8 cellular contexts compared by ENCODE assay signal in genomic region chr3:75435779-75436376, GRCh38.
DNase-seq lines count a peak whose midpoint lies in the region; ATAC-seq and TF ChIP-seq lines count a peak whose summit lies in the region.
"Not testable (repeated sequence)": the region's sequence is repeated elsewhere in the genome, so short reads cannot be mapped to it uniquely, and the experiment has no call there.

No MANE protein-coding gene starts in this region.

- peak overlapping the region; percentile 88 for H2AFZ ChIP-seq in SK-N-SH (ENCODE audit: low read depth)

- CTCF ChIA-PET in CD4-positive, alpha-beta memory T cell (lab: Charles Lee; ENCODE audit: partially characterized antibody); SK-N-SH (lab: Yijun Ruan, JAX): not testable (repeated sequence)

- H3K9me3 ChIP-seq in CD4-positive, alpha-beta memory T cell (ENCODE audit: control insufficient read depth in 1 of 2, low read length in 2 of 2); SK-N-SH; gastroesophageal sphincter; mucosa of stomach (ENCODE audit: control insufficient read depth, low read length); stomach smooth muscle (ENCODE audit: control insufficient read depth in 2 of 2, low read length in 2 of 2): not testable (repeated sequence)

- peak in 1 of 2 donors; percentile 18 for TF ChIP-seq POLR2A in gastroesophageal sphincter (IDR thresholded peaks at IDR 0.05)

- H3K4me2 ChIP-seq in SK-N-SH, result peak overlapping the region; percentile 89

- H3K36me3 ChIP-seq in CD4-positive, alpha-beta memory T cell (ENCODE audit: insufficient read depth, low read length); H7 (replicated peaks; ENCODE audit: control insufficient read depth, insufficient read depth, low read length); SK-N-SH (replicated peaks in 1 of 2; ENCODE audit: control insufficient read depth in 1 of 2, insufficient read depth in 2 of 2, low read length in 1 of 2); mucosa of stomach (ENCODE audit: control insufficient read depth, insufficient read depth, low read length); stomach smooth muscle (ENCODE audit: control insufficient read depth in 2 of 2, insufficient read depth in 2 of 2, low read length in 2 of 2): not testable (repeated sequence)
- H3K36me3 ChIP-seq in gastroesophageal sphincter, result peaks cover 0 to 15% of the 10 kb centered on the region in 2 donors

- H4K20me1 ChIP-seq in SK-N-SH (ENCODE audit: insufficient read depth), result not testable (repeated sequence)

- peak overlapping the region; percentile 97 to 100 (median 100) for H3K4me3 Mint-ChIP-seq in CD4-positive, alpha-beta memory T cell

- H3K4me3 ChIP-seq in CD4-positive, alpha-beta memory T cell (ENCODE audit: low read length in 2 of 2), result peak overlapping the region; percentile 11 to 63
- H3K4me3 ChIP-seq in H7 (ENCODE audit: insufficient read depth, low read depth, low read length), result peak overlapping the region; percentile 51
- H3K4me3 ChIP-seq in SK-N-SH (ENCODE audit: low read depth in 2 of 2, low read length in 1 of 2), result peak overlapping the region; percentile 61 to 63
- peak overlapping the region; percentile 54 for H3K4me3 ChIP-seq in astrocyte of the cerebellum (ENCODE audit: low read depth, low read length)
- H3K4me3 ChIP-seq in gastroesophageal sphincter, result peak overlapping the region; percentile 88 to 92
- H3K4me3 ChIP-seq in mucosa of stomach (ENCODE audit: low read length), result not testable (repeated sequence)
- peak overlapping the region; percentile 71 to 76 for H3K4me3 ChIP-seq in stomach smooth muscle (ENCODE audit: low read length in 2 of 2)

- TF ChIP-seq RAD21 in SK-N-SH (IDR thresholded peaks at IDR 0.05; ENCODE audit: low read length), result not testable (repeated sequence)

- H3K9me3 Mint-ChIP-seq in CD4-positive, alpha-beta memory T cell, result not testable (repeated sequence)

- peaks cover 10% of the 10 kb centered on the region for H3F3A ChIP-seq in SK-N-SH (replicated peaks; ENCODE audit: insufficient read depth)

- H3K79me2 ChIP-seq in SK-N-SH (ENCODE audit: insufficient read depth), result peaks cover 11% of the 10 kb centered on the region; the same call in 1 of the 2 replicates

- not testable (repeated sequence) for DNase-seq in CD4-positive, alpha-beta memory T cell
- peak; percentile 89 for DNase-seq in H7
- DNase-seq in NCI-H146 treated with DMSO at 0.1 percent for 48 hours (lab: John Stamatoyannopoulos, UW; ENCODE audit: unreplicated experiment), result peak; percentile 50
- DNase-seq in SK-N-SH, result peak; percentile 67
- peak; percentile 32 for DNase-seq in astrocyte of the cerebellum (ENCODE audit: low read depth)

- intact Hi-C loops in CD4-positive, alpha-beta memory T cell (cut with micrococcal nuclease), result not testable (repeated sequence)

- H3K9ac ChIP-seq in SK-N-SH (peak overlapping the region; percentile 67), mucosa of stomach (ENCODE audit: low read length) (peak overlapping the region; percentile 65), stomach smooth muscle (ENCODE audit: low read length in 2 of 2) (peak overlapping the region; percentile 69 to 73)

- POLR2A ChIA-PET in CD4-positive, alpha-beta memory T cell (lab: Charles Lee; ENCODE audit: partially characterized antibody), result interaction anchor here (1.4 to 1.9 kb wide), 2 partner anchors 8 to 350 kb away, joined by 3 to 5 read pairs; partner anchors contain the start of gene ZNF717
- POLR2A ChIA-PET in SK-N-SH (lab: Yijun Ruan, JAX), result not testable (repeated sequence)

- not testable (repeated sequence) for H3K27me3 Mint-ChIP-seq in CD4-positive, alpha-beta memory T cell

- in situ Hi-C loops in astrocyte of the cerebellum (cut with HindIII; ENCODE audit: low sequenced_read_pairs), result not testable (repeated sequence)

- peaks cover 7 to 28% (median 17%) of the 10 kb centered on the region in 4 donors for H3K4me1 Mint-ChIP-seq in CD4-positive, alpha-beta memory T cell

- H3K9me2 ChIP-seq in SK-N-SH, result not testable (repeated sequence)

- H3K4me1 ChIP-seq in CD4-positive, alpha-beta memory T cell (ENCODE audit: insufficient read depth, low read length); SK-N-SH (ENCODE audit: control insufficient read depth in 1 of 2, insufficient read depth in 2 of 2, low read depth in 1 of 2, low read length in 1 of 2); mucosa of stomach (ENCODE audit: control insufficient read depth, insufficient read depth, low read length); stomach smooth muscle (ENCODE audit: control insufficient read depth, insufficient read depth, low read length): not testable (repeated sequence)
- H3K4me1 ChIP-seq in gastroesophageal sphincter, result peaks cover 0 to 27% (median 2%) of the 10 kb centered on the region in 3 donors

- TF ChIP-seq EP300 in SK-N-SH (IDR thresholded peaks at IDR 0.05; ENCODE audit: borderline replicate concordance in 1 of 2, low read depth in 1 of 2, low read length in 1 of 2); gastroesophageal sphincter (IDR thresholded peaks at IDR 0.05): not testable (repeated sequence)

- H3K27ac ChIP-seq in CD4-positive, alpha-beta memory T cell (ENCODE audit: low read depth, low read length), result peak overlapping the region; percentile 80
- H3K27ac ChIP-seq in SK-N-SH (ENCODE audit: low read depth in 2 of 2, low read length in 1 of 2), result peak overlapping the region; percentile 63 to 83
- peak overlapping the region; percentile 70 to 95 (median 92) for H3K27ac ChIP-seq in gastroesophageal sphincter
- H3K27ac ChIP-seq in stomach smooth muscle (ENCODE audit: low read length), result peak overlapping the region; percentile 75

- H3K27ac Mint-ChIP-seq in CD4-positive, alpha-beta memory T cell, result peak overlapping the region; percentile 97 to 100 (median 100)

- H3K36me3 Mint-ChIP-seq in CD4-positive, alpha-beta memory T cell, result peaks cover 5 to 17% of the 10 kb centered on the region in 2 donors

- WGBS in SK-N-SH (ENCODE audit: low lambda C conversion rate), result 7% methylated on average over 3 of the region's 38 CpGs
- 0% methylated on average over 5 of the region's 38 CpGs; no CpG with 5 or more reads in 1 of the 2 donors for WGBS in gastroesophageal sphincter (ENCODE audit: low coverage in 1 of 2), 2 donors

- TF ChIP-seq CTCF in SK-N-SH (IDR thresholded peaks at IDR 0.05); astrocyte of the cerebellum (IDR thresholded peaks at IDR 0.05; ENCODE audit: low read depth, low read length, missing control alignments); gastroesophageal sphincter (IDR thresholded peaks at IDR 0.05): not testable (repeated sequence)

- not testable (repeated sequence) for ATAC-seq in gastroesophageal sphincter

- not testable (repeated sequence) for H3K27me3 ChIP-seq in CD4-positive, alpha-beta memory T cell (ENCODE audit: insufficient read depth, low read length); H7 (ENCODE audit: control insufficient read depth, insufficient read depth, low read length); SK-N-SH (ENCODE audit: insufficient read depth); gastroesophageal sphincter; mucosa of stomach (ENCODE audit: control insufficient read depth, insufficient read depth, low read length); stomach smooth muscle (ENCODE audit: control insufficient read depth in 1 of 2, insufficient read depth in 2 of 2, low read length in 2 of 2)

TF ChIP-seq in SK-N-SH, 30 proteins besides CTCF, POLR2A, EP300 and RAD21:
- TF ChIP-seq MXI1 (IDR thresholded peaks at IDR 0.05; ENCODE audit: low read depth, low read length), result 0 out of 2 replicates have a peak, but pooled peaks have one; percentile 12
